18 cellular contexts compared by ENCODE assay signal in the genomic region with DNA sequence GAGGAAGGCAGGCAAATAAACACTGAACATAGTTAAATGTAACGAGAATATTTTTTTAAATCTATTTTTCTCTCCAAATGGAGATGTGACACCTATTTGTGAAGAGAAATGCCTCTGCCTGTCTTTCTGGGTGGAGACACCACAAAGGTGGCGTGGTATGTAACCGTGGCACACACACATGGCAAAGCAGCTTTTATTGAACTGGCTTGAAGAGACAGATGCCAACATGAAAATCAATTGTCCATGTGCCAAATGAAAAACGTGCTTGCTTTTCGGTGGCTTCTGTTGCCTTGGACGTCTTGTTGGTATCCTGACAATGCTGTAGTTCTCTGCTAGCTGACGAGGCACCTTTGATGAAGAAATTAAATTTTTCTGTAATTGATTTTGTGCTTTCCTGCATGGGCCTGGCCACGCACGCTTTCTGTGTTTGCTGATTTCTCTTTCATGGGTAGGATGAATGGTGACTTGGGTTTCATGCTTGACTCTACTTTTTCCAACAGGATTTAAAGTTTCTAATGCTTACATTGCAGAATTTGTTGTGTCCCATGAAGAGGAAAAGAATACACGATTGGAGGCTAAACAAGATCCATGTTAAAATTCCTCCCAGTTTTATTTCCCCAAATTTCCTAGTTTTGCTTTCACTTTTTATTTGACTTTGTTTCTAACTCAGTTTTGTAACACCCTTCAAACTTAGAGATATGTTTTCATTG.
"Had no signal": no experiment of that assay in that cellular context is flagged by ENCODE, and none has a peak within 500 bp of the region (broad histone marks: within the 10 kb centered on the region; RNA-seq: fewer than 3 reads in every experiment).

No MANE protein-coding gene starts in this region.

- DNase-seq: activated CD4-positive, alpha-beta memory T cell treated with anti-CD3 and anti-CD28 coated beads for 36 hours; activated naive CD4-positive, alpha-beta T cell treated with anti-CD3 and anti-CD28 coated beads, Interleukin-2, amount 10 ng/mL, durations not matched to agents 7 days and 5 days; body of pancreas; foreskin keratinocyte; head of caudate nucleus; left lung; small intestine; substantia nigra; T1000; upper lobe of left lung had no signal

- FAIRE-seq: endometrium, small intestine had no signal

- H3K4me1 ChIP-seq: body of pancreas, left lung, parathyroid adenoma had no signal

- H3K27me3 Mint-ChIP-seq: activated CD4-positive, alpha-beta memory T cell treated with anti-CD3 and anti-CD28 coated beads for 36 hours; activated naive CD4-positive, alpha-beta T cell treated with anti-CD3 and anti-CD28 coated beads, Interleukin-2, amount 10 ng/mL, durations not matched to agents 7 days and 5 days; central memory CD8-positive, alpha-beta T cell; memory B cell had no signal

- H3K4me2 ChIP-seq: neural progenitor cell had no signal

- H3K9ac ChIP-seq: neural progenitor cell, parathyroid adenoma had no signal

- H3K27me3 ChIP-seq: body of pancreas, esophagus muscularis mucosa, foreskin keratinocyte, left lung, neural progenitor cell, upper lobe of left lung had no signal

- H2AFZ ChIP-seq: neural progenitor cell, parathyroid adenoma had no signal

- ATAC-seq: body of pancreas; foreskin keratinocyte; left lung; stimulated activated effector memory CD8-positive, alpha-beta T cell treated with anti-CD3 and anti-CD28 coated beads, Interleukin-12 subunit alpha, Interleukin-12 subunit beta, amount 100 ng/mL, for 72 hours had no signal

- H3K9me3 ChIP-seq: body of pancreas, esophagus muscularis mucosa, left lung, upper lobe of left lung had no signal

- H3K27ac ChIP-seq: body of pancreas, esophagus muscularis mucosa, foreskin keratinocyte, left lung, neural progenitor cell, parathyroid adenoma, upper lobe of left lung had no signal

- H3K4me3 Mint-ChIP-seq: activated CD4-positive, alpha-beta memory T cell treated with anti-CD3 and anti-CD28 coated beads for 36 hours; activated naive CD4-positive, alpha-beta T cell treated with anti-CD3 and anti-CD28 coated beads, Interleukin-2, amount 10 ng/mL, durations not matched to agents 7 days and 5 days; central memory CD8-positive, alpha-beta T cell; memory B cell; neural progenitor cell; stimulated activated effector memory CD8-positive, alpha-beta T cell treated with anti-CD3 and anti-CD28 coated beads, Interleukin-12 subunit alpha, Interleukin-12 subunit beta, amount 100 ng/mL, for 72 hours had no signal

- H3K9me3 Mint-ChIP-seq: activated CD4-positive, alpha-beta memory T cell treated with anti-CD3 and anti-CD28 coated beads for 36 hours; activated naive CD4-positive, alpha-beta T cell treated with anti-CD3 and anti-CD28 coated beads, Interleukin-2, amount 10 ng/mL, durations not matched to agents 7 days and 5 days; activated T-helper 2 cell treated with anti-CD3 and anti-CD28 coated beads, Interferon-gamma antibody, Interleukin-2, Interleukin-4, amounts not matched to agents 10 μg/mL and 5 μg/mL and 100 μg/mL, durations not matched to agents 14 hours and 24 hours and 36 hours; central memory CD8-positive, alpha-beta T cell; memory B cell; neural progenitor cell; stimulated activated effector memory CD8-positive, alpha-beta T cell treated with anti-CD3 and anti-CD28 coated beads, Interleukin-12 subunit alpha, Interleukin-12 subunit beta, amount 100 ng/mL, for 72 hours had no signal

- H3K27ac Mint-ChIP-seq: activated CD4-positive, alpha-beta memory T cell treated with anti-CD3 and anti-CD28 coated beads for 36 hours; activated naive CD4-positive, alpha-beta T cell treated with anti-CD3 and anti-CD28 coated beads, Interleukin-2, amount 10 ng/mL, durations not matched to agents 7 days and 5 days; activated T-helper 2 cell treated with anti-CD3 and anti-CD28 coated beads, Interferon-gamma antibody, Interleukin-2, Interleukin-4, amounts not matched to agents 10 μg/mL and 5 μg/mL and 100 μg/mL, durations not matched to agents 14 hours and 24 hours and 36 hours; neural progenitor cell; stimulated activated effector memory CD8-positive, alpha-beta T cell treated with anti-CD3 and anti-CD28 coated beads, Interleukin-12 subunit alpha, Interleukin-12 subunit beta, amount 100 ng/mL, for 72 hours had no signal

- H3K36me3 ChIP-seq: left lung, neural progenitor cell had no signal

- H3K4me3 ChIP-seq: body of pancreas, esophagus muscularis mucosa, left lung, neural progenitor cell, upper lobe of left lung had no signal
